In the genomic region with DNA sequence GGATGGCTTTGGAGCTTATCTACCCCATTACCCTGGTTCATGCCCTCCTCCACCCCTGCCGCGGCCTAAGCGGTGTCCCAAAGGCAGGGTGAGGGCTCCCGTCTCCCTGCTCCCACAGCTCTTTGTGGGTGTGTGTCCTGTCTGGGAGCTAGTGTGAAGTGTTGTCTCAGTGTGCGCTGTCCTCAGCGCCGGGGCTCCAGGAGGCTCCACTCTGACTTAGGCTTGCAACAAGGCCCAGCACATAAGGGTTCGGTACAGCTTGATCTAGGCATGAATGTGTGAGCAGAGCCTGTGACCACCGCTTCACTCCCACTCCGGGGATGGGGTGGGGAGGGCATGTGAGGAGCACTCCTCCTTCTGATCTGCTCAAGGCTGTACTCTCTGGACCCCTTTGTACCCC, we compare ENCODE assay signal across 9 cellular contexts. TPM values are rescaled to one million over a fixed set of nuclear protein-coding genes. Genes with fewer than 3 reads are reported as not detected.
"Had no signal": no experiment of that assay in that cellular context is flagged by ENCODE, and none has a peak within 500 bp of the region (broad histone marks: within the 10 kb centered on the region; RNA-seq: fewer than 3 reads in every experiment).

No MANE protein-coding gene starts in this region.

- H3K27ac ChIP-seq: GM23248 had no signal

- H3K4me3 ChIP-seq: GM23248, K562 had no signal

- DNase-seq: GM23248, GOT3, H7, HCEC 1CT, IMR-90 had no signal

- ATAC-seq: K562 had no signal

- FAIRE-seq: HTR-8/SVneo, K562 had no signal

RNA-seq across cellular contexts. Expression of a gene that starts 1.2 kb away (rescaled TPM):
- total RNA-seq: GM23248, H4, H7, HT-29, IMR-90, K562 had no signal
- polyA plus RNA-seq: GM23248, IMR-90, K562 had no signal
